Comparison of ENCODE assay signal across 11 cellular contexts in the genomic region with DNA sequence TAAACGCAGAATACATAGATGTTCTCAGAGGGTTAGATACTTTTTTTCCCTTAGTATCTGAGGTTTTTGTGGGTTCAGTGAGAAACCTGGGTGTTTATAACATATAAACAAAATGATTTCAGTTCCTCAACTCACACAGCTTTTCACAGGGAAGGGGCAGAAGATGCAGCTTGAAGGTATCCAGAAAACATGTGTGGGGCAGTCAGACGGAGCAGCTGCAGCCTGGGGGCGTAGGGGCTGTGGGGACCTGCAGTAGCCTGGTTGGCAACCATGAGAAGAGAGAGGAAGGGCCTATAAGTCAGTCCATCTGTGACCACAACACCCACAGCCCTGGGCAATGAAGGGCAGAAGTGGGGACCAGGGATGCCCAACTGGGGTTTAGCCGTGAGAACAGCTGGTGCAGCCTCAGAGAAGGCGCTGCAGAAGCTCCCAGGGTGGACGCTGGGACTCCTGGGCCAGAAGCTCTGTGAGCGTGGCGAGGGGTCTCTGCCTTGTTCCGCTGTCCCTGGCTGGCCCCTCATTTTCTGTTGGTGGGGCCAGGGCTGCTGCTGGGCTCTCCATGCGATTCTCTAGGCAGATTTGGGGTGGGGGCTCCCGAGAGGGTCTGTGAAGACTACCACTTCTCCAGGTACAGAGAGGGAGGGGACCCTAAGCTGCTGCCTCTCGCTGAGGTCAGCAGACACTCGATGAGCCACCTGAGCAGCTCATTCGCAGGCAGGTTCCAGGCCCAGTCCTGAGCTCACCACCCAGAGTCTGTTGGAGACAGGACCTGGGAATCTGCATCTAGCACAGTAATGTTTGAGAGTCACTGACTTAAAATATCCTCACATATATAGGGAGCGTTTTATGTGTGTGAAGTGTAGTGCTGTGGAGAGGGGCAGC.
A peak's percentile ranks its signal among the peaks of the same experiment; 100 is the strongest.
DNase-seq lines count a peak whose midpoint lies in the region; ATAC-seq and TF ChIP-seq lines count a peak whose summit lies in the region.
"Had no signal": no experiment of that assay in that cellular context is flagged by ENCODE, and none has a peak within 500 bp of the region (broad histone marks: within the 10 kb centered on the region; RNA-seq: fewer than 3 reads in every experiment).

No MANE protein-coding gene starts in this region.

- peak in 1 of 3 donors; percentile 59 for DNase-seq in mucosa of descending colon
- no peak for DNase-seq in NCI-H446 (lab: John Stamatoyannopoulos, UW)
- DNase-seq in substantia nigra (lab: John Stamatoyannopoulos, UW), result no peak
- no peak for DNase-seq in prostate gland (ENCODE audit: low spot score)
- DNase-seq in NCI-H1048 (lab: John Stamatoyannopoulos, UW), result no peak
- DNase-seq: GF-D8, Karpas-422 had no signal

- H3K4me3 ChIP-seq in mucosa of descending colon, result no peak overlapping the region
- H3K4me3 ChIP-seq in prostate gland, result no peak overlapping the region
- H3K4me3 ChIP-seq: SJSA1 had no signal

- H3K27ac ChIP-seq in substantia nigra (ENCODE audit: low read depth, low read length, poor library complexity, severe bottlenecking) (no peak overlapping the region), prostate gland (no peak overlapping the region)
- H3K27ac ChIP-seq: SJSA1 had no signal

- TF ChIP-seq CTCF in mucosa of descending colon (IDR thresholded peaks at IDR 0.05) (no peak), prostate gland (IDR thresholded peaks at IDR 0.05) (no peak)

- H3K27me3 ChIP-seq in prostate gland (replicated peaks; ENCODE audit: insufficient read depth), result no peaks in the 10 kb centered on the region
- H3K27me3 ChIP-seq: SJSA1 had no signal

- WGBS in prostate gland, result 96% methylated on average over 15 of the region's 15 CpGs

- no peaks in the 10 kb centered on the region for H3K9me3 ChIP-seq in mucosa of descending colon
- H3K9me3 ChIP-seq in prostate gland, result no peaks in the 10 kb centered on the region
- H3K9me3 ChIP-seq: SJSA1 had no signal

- ATAC-seq in GM18517 (IDR thresholded peaks at IDR 0.05; ENCODE audit: unreplicated experiment), result peak; percentile 46
- peak; percentile 44 for ATAC-seq in GM21526 (IDR thresholded peaks at IDR 0.05; ENCODE audit: low FRiP score, unreplicated experiment)
- ATAC-seq in HG03378 (IDR thresholded peaks at IDR 0.05; ENCODE audit: unreplicated experiment), result peak; percentile 39
- peak; percentile 50 for ATAC-seq in mucosa of descending colon

- intact Hi-C loops in mucosa of descending colon (cut with DNase I, micrococcal nuclease) (no loop called here), prostate gland (cut with DNase I) (no loop called here)

- no peaks in the 10 kb centered on the region for H3K36me3 ChIP-seq in mucosa of descending colon (ENCODE audit: low read depth)
- no peaks in the 10 kb centered on the region for H3K36me3 ChIP-seq in prostate gland
- H3K36me3 ChIP-seq: SJSA1 had no signal

- H3K4me1 ChIP-seq in mucosa of descending colon (ENCODE audit: low read depth) (peaks cover 6% of the 10 kb centered on the region), prostate gland (replicated peaks) (no peaks in the 10 kb centered on the region)
- H3K4me1 ChIP-seq: SJSA1 had no signal

- TF ChIP-seq POLR2A in prostate gland (IDR thresholded peaks at IDR 0.05), result no peak
